11 cellular contexts compared by ENCODE assay signal in the genomic region with DNA sequence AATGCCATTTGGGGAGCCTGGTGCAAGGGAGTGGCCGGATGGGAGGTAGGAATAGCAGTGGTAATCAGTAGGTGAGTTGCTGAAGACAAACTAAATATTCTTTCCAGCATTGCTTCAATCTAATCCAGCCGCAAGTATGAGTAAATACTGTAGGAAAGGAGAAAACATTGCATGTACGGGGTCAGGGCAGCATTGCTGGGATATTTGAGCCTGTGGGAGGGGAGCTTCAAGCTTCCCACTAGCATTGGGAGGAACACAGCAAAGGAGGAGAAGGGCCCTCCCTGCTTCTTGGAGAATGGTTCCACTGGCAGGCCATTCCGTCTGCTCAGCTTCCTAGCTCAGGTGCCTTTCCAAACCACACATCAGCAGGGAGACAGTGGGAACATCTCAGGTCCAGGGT. TPM values are rescaled to one million over a fixed set of nuclear protein-coding genes. Genes with fewer than 3 reads are reported as not detected.
DNase-seq lines count a peak whose midpoint lies in the region; ATAC-seq and TF ChIP-seq lines count a peak whose summit lies in the region.
"Had no signal": no experiment of that assay in that cellular context is flagged by ENCODE, and none has a peak within 500 bp of the region (broad histone marks: within the 10 kb centered on the region; RNA-seq: fewer than 3 reads in every experiment).

No MANE protein-coding gene starts in this region.

- no peak for TF ChIP-seq CTCF in right atrium auricular region (IDR thresholded peaks at IDR 0.05)
- TF ChIP-seq CTCF in coronary artery (IDR thresholded peaks at IDR 0.05) = no peak

- peaks cover 14% of the 10 kb centered on the region for H3K36me3 ChIP-seq in right atrium auricular region
- H3K36me3 ChIP-seq: cardiac muscle cell had no signal

- H3K27me3 Mint-ChIP-seq in natural killer cell treated with Interleukin-12 subunit alpha and Interleukin-12 subunit beta and Interleukin-15 and Interleukin-18, amount 100 ng/mL, for 72 hours = no peaks in the 10 kb centered on the region

- H3K27me3 ChIP-seq in right atrium auricular region = no peaks in the 10 kb centered on the region
- H3K27me3 ChIP-seq: BLaER1, cardiac muscle cell had no signal

- H3K4me3 ChIP-seq in right atrium auricular region = no peak overlapping the region
- H3K4me3 ChIP-seq in coronary artery = peak overlapping the region; percentile 23
- H3K4me3 ChIP-seq: BLaER1, cardiac muscle cell had no signal

- H3K4me1 Mint-ChIP-seq in natural killer cell treated with Interleukin-12 subunit alpha and Interleukin-12 subunit beta and Interleukin-15 and Interleukin-18, amount 100 ng/mL, for 72 hours (ENCODE audit: low read depth in 2 of 2) = peaks cover 70 to 76% of the 10 kb centered on the region in 2 donors

- intact Hi-C loops in left ventricle myocardium superior (cut with micrococcal nuclease) = no loop called here

- H3K27ac ChIP-seq in right atrium auricular region (peak overlapping the region; percentile 68 to 71), coronary artery (peak overlapping the region; percentile 43 to 84)
- H3K27ac ChIP-seq: cardiac muscle cell had no signal

- H3K27ac Mint-ChIP-seq in natural killer cell treated with Interleukin-12 subunit alpha and Interleukin-12 subunit beta and Interleukin-15 and Interleukin-18, amount 100 ng/mL, for 72 hours = peak overlapping the region; percentile 87 to 99

- no peaks in the 10 kb centered on the region for H3K9me3 ChIP-seq in right atrium auricular region

- DNase-seq in right atrium auricular region (ENCODE audit: low spot score) (no peak), left ventricle myocardium superior (no peak), coronary artery (ENCODE audit: low spot score) (no peak), NCI-H2081 treated with DMSO at 0.1 percent for 48 hours (lab: John Stamatoyannopoulos, UW) (no peak), NCI-H2029 (lab: John Stamatoyannopoulos, UW) (no peak), putamen (ENCODE audit: low spot score) (no peak), NCI-H1694 treated with DMSO at 0.1 percent for 48 hours (lab: John Stamatoyannopoulos, UW) (no peak)
- no peak for DNase-seq in natural killer cell treated with Interleukin-12 subunit alpha and Interleukin-12 subunit beta and Interleukin-15 and Interleukin-18, amount 100 ng/mL, for 72 hours (ENCODE audit: low spot score)
- DNase-seq: stimulated activated CD8-positive, alpha-beta memory T cell treated with anti-CD3 and anti-CD28 coated beads, Interleukin-4, amount 100 ng/mL, for 48 hours had no signal

- H3K9me3 Mint-ChIP-seq in natural killer cell treated with Interleukin-12 subunit alpha and Interleukin-12 subunit beta and Interleukin-15 and Interleukin-18, amount 100 ng/mL, for 72 hours = no peaks in the 10 kb centered on the region

- ATAC-seq in left ventricle myocardium superior = no peak
- ATAC-seq in natural killer cell treated with Interleukin-12 subunit alpha and Interleukin-12 subunit beta and Interleukin-15 and Interleukin-18, amount 100 ng/mL, for 72 hours = no peak

- H3K4me3 Mint-ChIP-seq in natural killer cell treated with Interleukin-12 subunit alpha and Interleukin-12 subunit beta and Interleukin-15 and Interleukin-18, amount 100 ng/mL, for 72 hours = peak overlapping the region; percentile 80

- peaks cover 0 to 63% of the 10 kb centered on the region in 2 donors for H3K4me1 ChIP-seq in right atrium auricular region

- no peaks in the 10 kb centered on the region for H3K36me3 Mint-ChIP-seq in natural killer cell treated with Interleukin-12 subunit alpha and Interleukin-12 subunit beta and Interleukin-15 and Interleukin-18, amount 100 ng/mL, for 72 hours

RNA-seq across cellular contexts. Expression of a gene that starts 15.2 kb away (rescaled TPM):
- total RNA-seq in right atrium auricular region = 10 to 100 TPM; 61.4 to 72.3 TPM
- total RNA-seq in left ventricle myocardium superior = 76.9 TPM
- 10 to 100 TPM; 29.2 to 39.1 TPM for total RNA-seq in natural killer cell treated with Interleukin-12 subunit alpha and Interleukin-12 subunit beta and Interleukin-15 and Interleukin-18, amount 100 ng/mL, for 72 hours
